13 cellular contexts compared by ENCODE assay signal in the genomic region with DNA sequence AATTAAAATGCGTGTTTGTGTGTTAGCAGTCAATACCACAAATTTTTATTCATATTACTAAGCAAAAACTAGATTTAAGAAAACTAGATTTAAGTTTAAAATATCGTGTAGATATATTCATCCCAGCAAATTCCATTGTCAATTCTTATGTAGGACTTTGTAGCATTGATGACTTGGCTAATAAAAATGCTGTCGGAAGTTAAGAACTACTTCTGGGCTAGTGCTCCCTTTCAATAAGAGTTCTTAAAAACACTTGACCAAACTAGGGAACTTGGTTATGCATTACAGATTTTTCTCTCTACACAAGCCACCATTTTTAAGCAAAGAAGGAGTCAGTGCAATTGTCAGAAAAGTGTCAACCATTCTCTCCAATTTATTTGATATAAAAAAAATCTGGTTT.
"Had no signal": no experiment of that assay in that cellular context is flagged by ENCODE, and none has a peak within 500 bp of the region (broad histone marks: within the 10 kb centered on the region; RNA-seq: fewer than 3 reads in every experiment).

No MANE protein-coding gene starts in this region.

- DNase-seq: activated CD4-positive, alpha-beta T cell treated with anti-CD3 and anti-CD28 coated beads, Interleukin-2, amount 10 ng/mL, durations not matched to agents 7 days and 5 days; activated CD4-positive, CD25-positive, alpha-beta regulatory T cell; activated naive CD4-positive, alpha-beta T cell treated with Interleukin-2 at 50 U/mL for 16 hours; aorta; dorsolateral prefrontal cortex; nucleus accumbens; right lobe of liver; spleen; upper lobe of left lung had no signal

- H3K36me3 Mint-ChIP-seq: memory B cell had no signal

- H3K27ac ChIP-seq: dorsolateral prefrontal cortex, right lobe of liver, suprapubic skin had no signal

- H3K4me3 Mint-ChIP-seq: activated CD4-positive, alpha-beta T cell treated with anti-CD3 and anti-CD28 coated beads, Interleukin-2, amount 10 ng/mL, durations not matched to agents 7 days and 5 days; memory B cell; nephron had no signal

- H3K36me3 ChIP-seq: right lobe of liver, spleen, suprapubic skin, upper lobe of left lung had no signal

- H3K4me3 ChIP-seq: dorsolateral prefrontal cortex, right lobe of liver, spleen, suprapubic skin, upper lobe of left lung had no signal

- H3K4me1 Mint-ChIP-seq: nephron had no signal

- H3K9me3 ChIP-seq: right lobe of liver, spleen, suprapubic skin, upper lobe of left lung had no signal

- H3K27ac Mint-ChIP-seq: activated CD4-positive, alpha-beta T cell treated with anti-CD3 and anti-CD28 coated beads, Interleukin-2, amount 10 ng/mL, durations not matched to agents 7 days and 5 days; memory B cell; nephron; progenitor cell of endocrine pancreas had no signal

- H3K9me3 Mint-ChIP-seq: activated CD4-positive, alpha-beta T cell treated with anti-CD3 and anti-CD28 coated beads, Interleukin-2, amount 10 ng/mL, durations not matched to agents 7 days and 5 days; nephron had no signal

- H3K4me1 ChIP-seq: right lobe of liver, suprapubic skin had no signal

- H3K27me3 ChIP-seq: dorsolateral prefrontal cortex, right lobe of liver, spleen, suprapubic skin, upper lobe of left lung had no signal

- H3K27me3 Mint-ChIP-seq: progenitor cell of endocrine pancreas had no signal
